In genomic region chr1:107135466-107135865, GRCh38 we compare ENCODE assay signal across 1 cellular context.
TF ChIP-seq lines count a peak whose summit lies in the region.

No MANE protein-coding gene starts in this region.

TF ChIP-seq in endothelial cell of umbilical vein, 7 proteins besides CTCF, POLR2A, EP300 and RAD21 (continued from another document):
- no peak for TF ChIP-seq MYC (IDR thresholded peaks at IDR 0.05; ENCODE audit: low read depth, low read length)
- TF ChIP-seq GATA2 (IDR thresholded peaks at IDR 0.05; ENCODE audit: insufficient read depth, insufficient read length, low read depth, low read length), result no peak
